In the genomic region with DNA sequence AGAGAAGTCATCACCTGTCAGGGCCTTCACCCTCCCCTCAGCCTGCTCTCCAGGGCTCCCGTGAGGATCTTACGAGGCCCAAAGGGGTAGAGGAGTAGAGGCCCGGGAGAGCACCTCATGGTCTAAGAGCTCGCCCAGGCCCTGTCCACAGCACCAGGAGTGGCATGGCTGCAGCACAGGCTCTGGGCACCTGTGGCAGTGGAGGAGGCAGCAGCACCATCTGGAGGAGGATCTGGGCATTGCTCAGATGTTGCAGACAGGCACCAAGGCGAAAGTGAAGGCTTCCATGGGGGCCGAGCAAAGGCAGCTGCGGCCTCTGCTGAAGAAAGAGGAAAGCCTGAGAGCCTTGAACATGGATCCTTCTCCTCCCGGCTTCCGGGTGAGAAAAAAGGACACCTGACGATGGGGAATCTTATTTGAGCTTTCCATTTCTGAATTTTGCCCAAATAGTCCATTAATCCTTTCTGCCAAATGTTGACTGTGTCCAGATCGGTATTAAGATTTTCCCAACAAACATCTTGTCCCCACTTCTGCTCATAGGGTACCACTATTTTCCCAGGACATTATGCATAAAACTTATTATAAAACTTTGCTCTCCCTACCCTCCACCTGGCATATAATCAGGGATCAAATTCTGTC, we compare ENCODE assay signal across 8 cellular contexts.
A peak's percentile ranks its signal among the peaks of the same experiment; 100 is the strongest.
DNase-seq lines count a peak whose midpoint lies in the region; ATAC-seq and TF ChIP-seq lines count a peak whose summit lies in the region.

No MANE protein-coding gene starts in this region.

- no peak overlapping the region for H3K4me3 ChIP-seq in neural progenitor cell

- no peak overlapping the region for H3K9ac ChIP-seq in neural progenitor cell

- no peaks in the 10 kb centered on the region for H3K27me3 Mint-ChIP-seq in neural progenitor cell (ENCODE audit: insufficient read depth, low read depth)

- no peaks in the 10 kb centered on the region for H3K4me1 ChIP-seq in neural progenitor cell

- no peak overlapping the region for H3K27ac Mint-ChIP-seq in neural progenitor cell

- H3K27ac ChIP-seq in neural progenitor cell, result no peak overlapping the region

- no peaks in the 10 kb centered on the region for H4K20me1 ChIP-seq in neural progenitor cell (ENCODE audit: low read depth)

- H3K4me3 Mint-ChIP-seq in neural progenitor cell, result no peak overlapping the region

- H3K9me3 Mint-ChIP-seq in neural progenitor cell, result no peaks in the 10 kb centered on the region

- H3K27me3 ChIP-seq in neural progenitor cell, result no peaks in the 10 kb centered on the region

- H3K79me2 ChIP-seq in neural progenitor cell (ENCODE audit: low read depth), result no peaks in the 10 kb centered on the region

- no peaks in the 10 kb centered on the region for H3K4me1 Mint-ChIP-seq in neural progenitor cell

- peak; percentile 96 for ATAC-seq in GM18858 (IDR thresholded peaks at IDR 0.05; ENCODE audit: unreplicated experiment)
- peak; percentile 98 for ATAC-seq in HG03025 (IDR thresholded peaks at IDR 0.05; ENCODE audit: low FRiP score, unreplicated experiment)
- peak; percentile 78 for ATAC-seq in esophagus mucosa

- no peak overlapping the region for H3K4me2 ChIP-seq in neural progenitor cell

- no peaks in the 10 kb centered on the region for H3F3A ChIP-seq in neural progenitor cell (ENCODE audit: low read depth)

- DNase-seq in AG20443 (ENCODE audit: low spot score) (peak; percentile 65), NCI-H748 (lab: John Stamatoyannopoulos, UW; ENCODE audit: unreplicated experiment) (peak; percentile 48), neural progenitor cell (ENCODE audit: low spot score) (peak; percentile 63), NCI-H510A (lab: John Stamatoyannopoulos, UW) (no peak)
- peak; percentile 17 to 29 for DNase-seq in activated CD8-positive, alpha-beta memory T cell treated with anti-CD3 and anti-CD28 coated beads for 1 hour (ENCODE audit: extremely low read depth in 1 of 2, low read depth in 1 of 2)

- no peaks in the 10 kb centered on the region for H3K36me3 ChIP-seq in neural progenitor cell

- H3K9me3 ChIP-seq in neural progenitor cell (ENCODE audit: low read depth), result no peaks in the 10 kb centered on the region

- TF ChIP-seq CTCF in neural progenitor cell (IDR thresholded peaks at IDR 0.05), result peak; percentile 67

- no peaks in the 10 kb centered on the region for H3K36me3 Mint-ChIP-seq in neural progenitor cell

- H2AFZ ChIP-seq in neural progenitor cell (replicated peaks), result no peak overlapping the region
